In the genomic region with DNA sequence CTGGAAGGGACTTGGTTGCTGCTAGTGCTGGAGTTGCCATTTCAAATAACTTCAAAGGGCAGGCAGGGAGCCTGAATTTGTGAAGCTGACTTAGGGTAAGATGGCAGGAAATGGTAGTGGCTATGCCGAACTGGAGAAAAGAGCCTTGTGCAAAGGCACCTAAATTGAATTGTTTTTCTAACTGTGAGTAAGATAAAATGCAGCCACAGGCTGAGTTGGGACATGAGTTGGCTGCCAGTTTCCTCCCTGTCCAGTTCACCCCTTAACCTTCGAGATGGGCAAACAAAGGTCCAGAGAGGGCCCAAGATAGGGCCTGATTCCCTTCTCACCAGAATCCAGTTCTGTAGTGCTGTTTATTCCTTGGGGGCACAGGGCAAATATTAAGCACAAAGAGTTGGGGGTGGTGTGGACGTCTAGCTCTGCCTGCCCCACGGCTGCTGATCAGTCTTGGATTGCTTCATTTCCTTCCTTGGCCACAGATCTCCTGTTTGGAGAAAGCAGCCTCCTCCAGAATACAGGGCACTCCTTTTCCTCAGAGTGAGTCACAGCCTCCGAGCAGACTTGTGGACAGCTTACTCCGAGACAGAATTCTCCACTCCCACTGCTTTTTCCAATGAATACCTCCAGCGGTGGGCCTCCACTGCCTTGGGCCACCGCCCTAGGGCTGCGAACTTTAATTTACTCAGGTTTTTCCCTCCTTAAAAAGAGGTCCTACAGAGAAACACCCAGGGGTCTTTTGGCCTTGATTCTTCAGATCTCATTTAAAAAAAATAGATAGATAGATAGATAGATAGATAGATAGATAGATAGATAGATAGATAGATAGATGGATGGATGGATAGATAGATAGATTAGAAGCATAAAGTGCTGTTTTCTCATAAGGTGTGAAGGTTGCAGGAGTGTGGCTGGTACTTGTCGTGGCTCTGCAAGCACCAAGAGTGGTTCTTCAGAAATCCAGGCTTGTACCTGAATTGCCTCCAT, we compare ENCODE assay signal across 9 cellular contexts. TPM values are rescaled to one million over a fixed set of nuclear protein-coding genes. Genes with fewer than 3 reads are reported as not detected.
A peak's percentile ranks its signal among the peaks of the same experiment; 100 is the strongest.
DNase-seq lines count a peak whose midpoint lies in the region; FAIRE-seq and TF ChIP-seq lines count a peak whose summit lies in the region.
"Had no signal": no experiment of that assay in that cellular context is flagged by ENCODE, and none has a peak within 500 bp of the region (broad histone marks: within the 10 kb centered on the region; RNA-seq: fewer than 3 reads in every experiment).

No MANE protein-coding gene starts in this region.

- H3K4me1 ChIP-seq in fibroblast of lung (ENCODE audit: control insufficient read depth, extremely low read depth, insufficient read depth, low read length), result peaks cover 47% of the 10 kb centered on the region
- H3K4me1 ChIP-seq in trophoblast cell (ENCODE audit: control insufficient read depth in 1 of 2, insufficient read depth in 2 of 2, low read length in 2 of 2), result peaks cover 18 to 20% of the 10 kb centered on the region in 2 experiments
- peaks cover 24% of the 10 kb centered on the region for H3K4me1 ChIP-seq in MM.1S (ENCODE audit: low read length)

- H3K27me3 ChIP-seq in fibroblast of lung (ENCODE audit: control insufficient read depth, insufficient read depth, low read length) (no peaks in the 10 kb centered on the region), trophoblast cell (ENCODE audit: insufficient read depth, low read length) (no peaks in the 10 kb centered on the region), MM.1S (replicated peaks; ENCODE audit: insufficient read depth, low read length) (peaks cover 50% of the 10 kb centered on the region)

- H3K9ac ChIP-seq in fibroblast of lung (ENCODE audit: insufficient read depth, low read length) (no peak overlapping the region), trophoblast cell (ENCODE audit: low read length) (no peak overlapping the region), MM.1S (ENCODE audit: low read length) (no peak overlapping the region)

- H3K79me2 ChIP-seq in fibroblast of lung (ENCODE audit: control insufficient read depth, insufficient read depth, low read length) (no peaks in the 10 kb centered on the region), trophoblast cell (ENCODE audit: control insufficient read depth, insufficient read depth, low read length, poor library complexity) (no peaks in the 10 kb centered on the region), MM.1S (ENCODE audit: low read length) (no peaks in the 10 kb centered on the region)

- DNase-seq in SIG-M5 treated with dmso at 0.1 percent for 504 hours (lab: John Stamatoyannopoulos, UW; ENCODE audit: unreplicated experiment), result peak; percentile 95
- no peak for DNase-seq in SIG-M5 (lab: John Stamatoyannopoulos, UW)
- DNase-seq in T1000 (lab: John Stamatoyannopoulos, UW), result peak; percentile 61
- peak; percentile 96 to 98 for DNase-seq in fibroblast of lung (ENCODE audit: low read depth in 2 of 2)
- peak; percentile 53 to 62 for DNase-seq in trophoblast cell
- no peak for DNase-seq in GM19239 (ENCODE audit: insufficient read length, low spot score)
- DNase-seq in MM.1S, result no peak
- DNase-seq in NCI-H2196 (lab: John Stamatoyannopoulos, UW; ENCODE audit: unreplicated experiment), result no peak

- H3K4me3 ChIP-seq in fibroblast of lung (replicated peaks in 1 of 4; ENCODE audit: control extremely low read depth in 1 of 4, insufficient read depth in 1 of 4, low read depth in 3 of 4, low read length in 4 of 4), result peak overlapping the region in 1 of 4 experiments; percentile 21
- H3K4me3 ChIP-seq in trophoblast cell (ENCODE audit: low read depth, low read length), result no peak overlapping the region
- H3K4me3 ChIP-seq in MM.1S (ENCODE audit: low read length), result no peak overlapping the region

- H3K14ac ChIP-seq in trophoblast cell (ENCODE audit: low read length), result no peak overlapping the region

- H2BK120ac ChIP-seq in trophoblast cell (ENCODE audit: insufficient read depth, low read length, poor library complexity), result no peak overlapping the region

- no peak overlapping the region for H2AK5ac ChIP-seq in trophoblast cell (ENCODE audit: low read length)

- no CpG with 5 or more reads among the region's 10 CpGs for WGBS in trophoblast cell (ENCODE audit: extremely low coverage, insufficient coverage, insufficient read length)

- no peak for TF ChIP-seq CTCF in fibroblast of lung (conservative IDR thresholded peaks at IDR 0.05 in 1 of 2, IDR thresholded peaks at IDR 0.05 in 1 of 2; ENCODE audit: low read depth in 1 of 2, low read length in 2 of 2)
- TF ChIP-seq CTCF in MM.1S (IDR thresholded peaks at IDR 0.05; ENCODE audit: low read length), result no peak

- H3K9me3 ChIP-seq in fibroblast of lung (ENCODE audit: control insufficient read depth, insufficient read depth, low read depth, low read length), result no peaks in the 10 kb centered on the region
- no peaks in the 10 kb centered on the region for H3K9me3 ChIP-seq in trophoblast cell (ENCODE audit: insufficient read depth, low read depth, low read length)
- H3K9me3 ChIP-seq in MM.1S (replicated peaks; ENCODE audit: insufficient read depth, low read length), result no peaks in the 10 kb centered on the region

- peaks cover 7% of the 10 kb centered on the region for H3K79me1 ChIP-seq in trophoblast cell (ENCODE audit: low read length)

- peaks cover 16% of the 10 kb centered on the region for H3F3A ChIP-seq in MM.1S (ENCODE audit: insufficient read depth, low read length)

- H3K18ac ChIP-seq in trophoblast cell (ENCODE audit: low read length), result no peak overlapping the region

- H4K12ac ChIP-seq in trophoblast cell (ENCODE audit: low read depth, low read length), result no peak overlapping the region

- H3K36me3 ChIP-seq in fibroblast of lung (ENCODE audit: control insufficient read depth, insufficient read depth, low read length) (no peaks in the 10 kb centered on the region), trophoblast cell (ENCODE audit: control insufficient read depth in 1 of 2, insufficient read depth in 2 of 2, low read length in 2 of 2) (no peaks in the 10 kb centered on the region), MM.1S (replicated peaks; ENCODE audit: insufficient read depth, low read length) (no peaks in the 10 kb centered on the region)

- peak overlapping the region; percentile 13 for H4K8ac ChIP-seq in trophoblast cell (ENCODE audit: low read depth, low read length)

- peak overlapping the region; percentile 79 for H3K27ac ChIP-seq in fibroblast of lung (ENCODE audit: insufficient read depth, low read length)
- H3K27ac ChIP-seq in trophoblast cell (ENCODE audit: low read depth, low read length), result peak overlapping the region; percentile 47
- H3K27ac ChIP-seq in MM.1S (ENCODE audit: low read length), result no peak overlapping the region

- H3K4ac ChIP-seq in trophoblast cell (ENCODE audit: low read depth, low read length), result no peak overlapping the region

- FAIRE-seq in GM19239 (lab: Jason Lieb, UNC), result no peak
- FAIRE-seq: A204.1 had no signal

- H2AFZ ChIP-seq in fibroblast of lung (ENCODE audit: low read length) (peak overlapping the region; percentile 15), trophoblast cell (ENCODE audit: insufficient read depth, low read length, poor library complexity) (no peak overlapping the region), MM.1S (ENCODE audit: low read length) (no peak overlapping the region)

- H2BK5ac ChIP-seq in trophoblast cell (ENCODE audit: low read depth, low read length, poor library complexity), result peak overlapping the region; percentile 6

- H4K91ac ChIP-seq in trophoblast cell (ENCODE audit: low read depth, low read length), result peak overlapping the region; percentile 26

- H3K9me2 ChIP-seq in MM.1S (replicated peaks; ENCODE audit: insufficient read depth, low read length), result no peaks in the 10 kb centered on the region

- H4K20me1 ChIP-seq in fibroblast of lung (ENCODE audit: control insufficient read depth, extremely low read depth, insufficient read depth, low read length), result no peaks in the 10 kb centered on the region
- no peaks in the 10 kb centered on the region for H4K20me1 ChIP-seq in MM.1S (ENCODE audit: insufficient read depth, low read length)

- no peak overlapping the region for H2BK12ac ChIP-seq in trophoblast cell (ENCODE audit: low read length)

- H3K4me2 ChIP-seq in fibroblast of lung (ENCODE audit: extremely low read depth, insufficient read depth, low read length) (peak overlapping the region; percentile 76), trophoblast cell (ENCODE audit: low read length) (no peak overlapping the region), MM.1S (ENCODE audit: low read depth, low read length) (no peak overlapping the region)

- no peak overlapping the region for H3K23ac ChIP-seq in trophoblast cell (ENCODE audit: low read length)

RNA-seq across cellular contexts. Expression of a gene that starts 18.4 kb away (rescaled TPM):
- 36.7 and 61.3 TPM in 2 replicates for total RNA-seq in fibroblast of lung
- 77.3 and 154 TPM in 2 replicates for polyA plus RNA-seq in fibroblast of lung
- 47.5 and 107 TPM in 2 replicates for polyA plus RNA-seq in fibroblast of lung (2012)
- 33.9 and 98.6 TPM in 2 replicates for polyA minus RNA-seq in fibroblast of lung (ENCODE audit: low replicate concordance)
- 25.1 and 26.0 TPM in 2 replicates for polyA plus RNA-seq in trophoblast cell (2013)

RNA-seq across cellular contexts. Expression of a gene that starts 42.9 kb away (rescaled TPM):
- total RNA-seq in fibroblast of lung, result 11.0 and 17.0 TPM in 2 replicates
- polyA plus RNA-seq in fibroblast of lung, result 10.5 and 18.0 TPM in 2 replicates
- polyA plus RNA-seq in fibroblast of lung (2012), result 52.6 and 77.5 TPM in 2 replicates
- 9.9 and 22.2 TPM in 2 replicates for polyA minus RNA-seq in fibroblast of lung (ENCODE audit: low replicate concordance)
- polyA plus RNA-seq in trophoblast cell (2013), result 17.5 and 20.8 TPM in 2 replicates

Comparison
In these comparisons a context has a peak if more than half of its experiments do, and no peak if none do; other contexts are left out.
1. DNase-seq: peak in SIG-M5 treated with dmso at 0.1 percent for 504 hours (single experiment), T1000 (single experiment), fibroblast of lung (2 of 2) and trophoblast cell (2 of 2); none in SIG-M5 (single experiment), GM19239 (single experiment), MM.1S (single experiment) and NCI-H2196 (single experiment).